9 cellular contexts compared by ENCODE assay signal in the genomic region with DNA sequence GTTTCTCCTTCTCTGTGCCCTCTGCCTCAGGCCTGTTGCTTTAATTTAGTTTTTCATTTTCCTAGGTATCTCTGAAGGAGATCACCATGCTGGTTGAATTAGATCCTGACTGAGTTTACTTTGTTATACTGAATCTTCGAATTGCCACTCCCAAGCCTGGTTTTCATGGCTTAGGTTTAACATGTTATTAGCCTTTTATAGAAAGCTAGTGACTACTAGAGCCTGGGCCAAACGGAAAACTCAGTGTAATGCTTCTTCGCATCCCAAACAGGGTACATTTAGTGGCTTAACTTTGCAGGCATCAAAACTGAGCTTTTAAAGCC. TPM values are rescaled to one million over a fixed set of nuclear protein-coding genes. Genes with fewer than 3 reads are reported as not detected.
DNase-seq lines count a peak whose midpoint lies in the region; ATAC-seq and TF ChIP-seq lines count a peak whose summit lies in the region.
"Had no signal": no experiment of that assay in that cellular context is flagged by ENCODE, and none has a peak within 500 bp of the region (broad histone marks: within the 10 kb centered on the region; RNA-seq: fewer than 3 reads in every experiment).

No MANE protein-coding gene starts in this region.

- WGBS in ectodermal cell, 2 experiments, result 80 to 82% methylated on average over 3 of the region's 3 CpGs

- H3K4me1 ChIP-seq in BLaER1 (peaks cover 52% of the 10 kb centered on the region), ectodermal cell (ENCODE audit: control insufficient read depth, insufficient read depth, low read length) (peaks cover 10% of the 10 kb centered on the region)

- H3K27ac ChIP-seq in BLaER1, result no peak overlapping the region
- H3K27ac ChIP-seq in ectodermal cell (ENCODE audit: insufficient read depth, low read depth, low read length, poor library complexity, severe bottlenecking), result no peak overlapping the region
- no peak overlapping the region for H3K27ac ChIP-seq in neural cell (ENCODE audit: low read length)

- H3K27me3 ChIP-seq in BLaER1, result no peaks in the 10 kb centered on the region
- H3K27me3 ChIP-seq in ectodermal cell (ENCODE audit: control insufficient read depth, insufficient read depth, low read length, poor library complexity, severe bottlenecking), result no peaks in the 10 kb centered on the region
- H3K27me3 ChIP-seq in neural cell (ENCODE audit: insufficient read depth, low read depth, low read length), result no peaks in the 10 kb centered on the region

- H3K9me2 ChIP-seq in neural cell (ENCODE audit: insufficient read depth, low read length), result no peaks in the 10 kb centered on the region

- no peaks in the 10 kb centered on the region for H3K9me3 ChIP-seq in BLaER1
- no peaks in the 10 kb centered on the region for H3K9me3 ChIP-seq in ectodermal cell (ENCODE audit: control insufficient read depth, low read length)
- no peaks in the 10 kb centered on the region for H3K9me3 ChIP-seq in neural cell (ENCODE audit: low read length)

- H2AFZ ChIP-seq in neural cell (ENCODE audit: low read depth, low read length), result no peak overlapping the region

- ATAC-seq in HG02623 (IDR thresholded peaks at IDR 0.05; ENCODE audit: unreplicated experiment), result no peak

- peaks cover 83% of the 10 kb centered on the region for H4K20me1 ChIP-seq in BLaER1
- peaks cover 25% of the 10 kb centered on the region for H4K20me1 ChIP-seq in neural cell (ENCODE audit: insufficient read depth)

- H3K79me2 ChIP-seq in neural cell (replicated peaks; ENCODE audit: insufficient read depth, low read length), result peaks cover 73% of the 10 kb centered on the region

- peaks cover 4% of the 10 kb centered on the region for H3F3A ChIP-seq in neural cell (ENCODE audit: insufficient read depth, low read length, poor library complexity, severe bottlenecking)

- peak overlapping the region; percentile 95 for H3K4me3 ChIP-seq in BLaER1
- peak overlapping the region; percentile 97 for H3K4me3 ChIP-seq in LNCaP clone FGC (ENCODE audit: low read depth, low read length)
- peak overlapping the region; percentile 77 for H3K4me3 ChIP-seq in ectodermal cell (ENCODE audit: insufficient read depth, low read depth, low read length)
- peak overlapping the region; percentile 100 for H3K4me3 ChIP-seq in neural cell (ENCODE audit: low read length)

- H3K4me2 ChIP-seq in BLaER1 (peak overlapping the region; percentile 89), neural cell (ENCODE audit: low read length) (peak overlapping the region; percentile 36)

- H3K9ac ChIP-seq in BLaER1, result peak overlapping the region; percentile 97
- H3K9ac ChIP-seq in neural cell (ENCODE audit: low read length), result no peak overlapping the region

- DNase-seq in LNCaP clone FGC (ENCODE audit: low read depth) (no peak), Kasumi-1 (lab: John Stamatoyannopoulos, UW) (no peak), KG1 (lab: John Stamatoyannopoulos, UW) (no peak)
- no peak for DNase-seq in stimulated activated naive CD4-positive, alpha-beta T cell treated with Interleukin-2 at 50 U/mL for 16 hours (lab: John Stamatoyannopoulos, UW)
- DNase-seq: effector CD8-positive, alpha-beta T cell had no signal

- TF ChIP-seq CTCF in LNCaP clone FGC (IDR thresholded peaks at IDR 0.05; ENCODE audit: control insufficient read depth, extremely low read depth, insufficient read depth) (no peak), neural cell (IDR thresholded peaks at IDR 0.05; ENCODE audit: poor library complexity, severe bottlenecking) (no peak)

- TF ChIP-seq RAD21 in neural cell (conservative IDR thresholded peaks at IDR 0.05), result no peak

- TF ChIP-seq EP300 in neural cell (conservative IDR thresholded peaks at IDR 0.05; ENCODE audit: poor library complexity, severe bottlenecking), result no peak

- H3K36me3 ChIP-seq in BLaER1 (peaks cover 37% of the 10 kb centered on the region), ectodermal cell (ENCODE audit: control insufficient read depth, insufficient read depth, low read length) (peaks cover 3% of the 10 kb centered on the region), neural cell (ENCODE audit: insufficient read depth, low read length) (no peaks in the 10 kb centered on the region)

TF ChIP-seq in neural cell, 6 proteins besides CTCF, POLR2A, EP300 and RAD21:
- TF ChIP-seq SMC3 (conservative IDR thresholded peaks at IDR 0.05; ENCODE audit: poor library complexity), result no peak
- no peak for TF ChIP-seq EZH2 (IDR thresholded peaks at IDR 0.05; ENCODE audit: borderline replicate concordance, insufficient read depth, low read length, poor library complexity, severe bottlenecking)
- no peak for TF ChIP-seq MXI1 (conservative IDR thresholded peaks at IDR 0.05; ENCODE audit: poor library complexity, severe bottlenecking)
- TF ChIP-seq TAF1 (IDR thresholded peaks at IDR 0.05; ENCODE audit: low read depth), result no peak
- TF ChIP-seq, protein P1, sequence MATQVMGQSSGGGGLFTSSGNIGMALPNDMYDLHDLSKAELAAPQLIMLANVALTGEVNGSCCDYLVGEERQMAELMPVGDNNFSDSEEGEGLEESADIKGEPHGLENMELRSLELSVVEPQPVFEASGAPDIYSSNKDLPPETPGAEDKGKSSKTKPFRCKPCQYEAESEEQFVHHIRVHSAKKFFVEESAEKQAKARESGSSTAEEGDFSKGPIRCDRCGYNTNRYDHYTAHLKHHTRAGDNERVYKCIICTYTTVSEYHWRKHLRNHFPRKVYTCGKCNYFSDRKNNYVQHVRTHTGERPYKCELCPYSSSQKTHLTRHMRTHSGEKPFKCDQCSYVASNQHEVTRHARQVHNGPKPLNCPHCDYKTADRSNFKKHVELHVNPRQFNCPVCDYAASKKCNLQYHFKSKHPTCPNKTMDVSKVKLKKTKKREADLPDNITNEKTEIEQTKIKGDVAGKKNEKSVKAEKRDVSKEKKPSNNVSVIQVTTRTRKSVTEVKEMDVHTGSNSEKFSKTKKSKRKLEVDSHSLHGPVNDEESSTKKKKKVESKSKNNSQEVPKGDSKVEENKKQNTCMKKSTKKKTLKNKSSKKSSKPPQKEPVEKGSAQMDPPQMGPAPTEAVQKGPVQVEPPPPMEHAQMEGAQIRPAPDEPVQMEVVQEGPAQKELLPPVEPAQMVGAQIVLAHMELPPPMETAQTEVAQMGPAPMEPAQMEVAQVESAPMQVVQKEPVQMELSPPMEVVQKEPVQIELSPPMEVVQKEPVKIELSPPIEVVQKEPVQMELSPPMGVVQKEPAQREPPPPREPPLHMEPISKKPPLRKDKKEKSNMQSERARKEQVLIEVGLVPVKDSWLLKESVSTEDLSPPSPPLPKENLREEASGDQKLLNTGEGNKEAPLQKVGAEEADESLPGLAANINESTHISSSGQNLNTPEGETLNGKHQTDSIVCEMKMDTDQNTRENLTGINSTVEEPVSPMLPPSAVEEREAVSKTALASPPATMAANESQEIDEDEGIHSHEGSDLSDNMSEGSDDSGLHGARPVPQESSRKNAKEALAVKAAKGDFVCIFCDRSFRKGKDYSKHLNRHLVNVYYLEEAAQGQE (IDR thresholded peaks at IDR 0.05; ENCODE audit: borderline replicate concordance), result no peak
- TF ChIP-seq POLR2AphosphoS5 (IDR thresholded peaks at IDR 0.05), result no peak

RNA-seq across cellular contexts. Expression of a gene that starts 3.6 kb away (rescaled TPM):
- polyA plus RNA-seq in ectodermal cell (2013, experiment 1 of 4), result 87.1 TPM
- 94.2 TPM for polyA plus RNA-seq in ectodermal cell (2013, experiment 2 of 4)
- 52.8 TPM for polyA plus RNA-seq in ectodermal cell (2013, experiment 3 of 4)
- 57.3 TPM for polyA plus RNA-seq in ectodermal cell (2013, experiment 4 of 4)
- polyA plus RNA-seq in neural cell, result 46.8 and 50.2 TPM in 2 replicates
- polyA minus RNA-seq in neural cell, result 91.9 and 102 TPM in 2 replicates

RNA-seq across cellular contexts. Expression of a gene that starts 46.2 kb away (rescaled TPM):
- 14.5 TPM for polyA plus RNA-seq in ectodermal cell (2013, experiment 1 of 4)
- polyA plus RNA-seq in ectodermal cell (2013, experiment 2 of 4), result 16.8 TPM
- 8.0 TPM for polyA plus RNA-seq in ectodermal cell (2013, experiment 3 of 4)
- 9.9 TPM for polyA plus RNA-seq in ectodermal cell (2013, experiment 4 of 4)
- 1.1 TPM in 1 of 2 replicates, not detected in the other for polyA plus RNA-seq in neural cell
- polyA minus RNA-seq in neural cell, result 0.49 TPM in 1 of 2 replicates, not detected in the other
